11 cellular contexts compared by ENCODE assay signal in genomic region chr20:46683620-46683938, GRCh38. TPM values are rescaled to one million over a fixed set of nuclear protein-coding genes. Genes with fewer than 3 reads are reported as not detected.
DNase-seq lines count a peak whose midpoint lies in the region; ATAC-seq and TF ChIP-seq lines count a peak whose summit lies in the region.
"Had no signal": no experiment of that assay in that cellular context is flagged by ENCODE, and none has a peak within 500 bp of the region (broad histone marks: within the 10 kb centered on the region; RNA-seq: fewer than 3 reads in every experiment).

No MANE protein-coding gene starts in this region.

- peak; percentile 31 for DNase-seq in CD1c-positive myeloid dendritic cell (ENCODE audit: extremely low spot score)
- DNase-seq in activated naive CD8-positive, alpha-beta T cell treated with anti-CD3 and anti-CD28 coated beads for 36 hours, result no peak
- DNase-seq in foreskin keratinocyte, result no peak
- peak in 1 of 5 donors; percentile 51 for DNase-seq in ovary
- no peak for DNase-seq in stimulated activated CD4-positive, alpha-beta T cell treated with anti-CD3 and anti-CD28 coated beads, Interleukin-2, amount 100 ng/mL, for 48 hours

- TF ChIP-seq CTCF in foreskin keratinocyte (conservative IDR thresholded peaks at IDR 0.05) (no peak), ovary (IDR thresholded peaks at IDR 0.05) (no peak)

- no peak for TF ChIP-seq POLR2A in ovary (IDR thresholded peaks at IDR 0.05)

- H3K4me3 Mint-ChIP-seq in activated naive CD8-positive, alpha-beta T cell treated with anti-CD3 and anti-CD28 coated beads for 36 hours, result no peak overlapping the region

- H3K4me1 Mint-ChIP-seq in activated naive CD8-positive, alpha-beta T cell treated with anti-CD3 and anti-CD28 coated beads for 36 hours, result peaks cover 56% of the 10 kb centered on the region

- H3K27me3 ChIP-seq in foreskin keratinocyte (no peaks in the 10 kb centered on the region), ovary (no peaks in the 10 kb centered on the region)

- peak overlapping the region; percentile 3 for H3K27ac Mint-ChIP-seq in activated naive CD8-positive, alpha-beta T cell treated with anti-CD3 and anti-CD28 coated beads for 36 hours
- H3K27ac Mint-ChIP-seq: activated naive CD4-positive, alpha-beta T cell treated with anti-CD3 and anti-CD28 coated beads, Interleukin-2, amount 50 U/mL, for 72 hours had no signal

- H3K36me3 ChIP-seq in ovary, result no peaks in the 10 kb centered on the region

- intact Hi-C loops in ovary (cut with DNase I), result loop anchor here in 2 of 4 donors (5.0 kb wide), 2 partner anchors 121 to 126 kb away; no protein-coding TSS in a partner anchor

- H3K9me3 ChIP-seq in ovary, result no peaks in the 10 kb centered on the region

- peak overlapping the region; percentile 34 for H3K4me3 ChIP-seq in ovary

- H3K9me3 Mint-ChIP-seq in activated naive CD8-positive, alpha-beta T cell treated with anti-CD3 and anti-CD28 coated beads for 36 hours, result no peaks in the 10 kb centered on the region
- H3K9me3 Mint-ChIP-seq: activated naive CD4-positive, alpha-beta T cell treated with anti-CD3 and anti-CD28 coated beads, Interleukin-2, amount 50 U/mL, for 72 hours; CD4-positive, alpha-beta memory T cell; IgD-negative memory B cell had no signal

- 6 to 13% (median 8%) methylated on average over 9 of the region's 9 CpGs for WGBS in ovary, 3 donors

- peaks cover 21% of the 10 kb centered on the region for H3K36me3 Mint-ChIP-seq in activated naive CD8-positive, alpha-beta T cell treated with anti-CD3 and anti-CD28 coated beads for 36 hours
- H3K36me3 Mint-ChIP-seq: IgD-negative memory B cell had no signal

- H3K4me1 ChIP-seq in foreskin keratinocyte, result no peaks in the 10 kb centered on the region
- peaks cover 11% of the 10 kb centered on the region for H3K4me1 ChIP-seq in ovary (ENCODE audit: insufficient read depth)

- H3K27ac ChIP-seq in foreskin keratinocyte (no peak overlapping the region), ovary (no peak overlapping the region)

- H3K27me3 Mint-ChIP-seq in activated naive CD8-positive, alpha-beta T cell treated with anti-CD3 and anti-CD28 coated beads for 36 hours, result no peaks in the 10 kb centered on the region
- H3K27me3 Mint-ChIP-seq: CD4-positive, alpha-beta memory T cell; IgD-negative memory B cell had no signal

- no peak for TF ChIP-seq EP300 in ovary (IDR thresholded peaks at IDR 0.05)

- ATAC-seq in foreskin keratinocyte (peak; percentile 13), HG03196 (IDR thresholded peaks at IDR 0.05; ENCODE audit: unreplicated experiment) (no peak), HG02884 (IDR thresholded peaks at IDR 0.05; ENCODE audit: unreplicated experiment) (no peak), HG03342 (IDR thresholded peaks at IDR 0.05; ENCODE audit: unreplicated experiment) (no peak)

RNA-seq across cellular contexts. Expression of gene TP53RK, which starts 5.7 kb away (rescaled TPM):
- 10 to 100 TPM; 13.4 to 13.6 TPM for total RNA-seq in activated naive CD8-positive, alpha-beta T cell treated with anti-CD3 and anti-CD28 coated beads for 36 hours
- total RNA-seq in foreskin keratinocyte (13.9 and 14.2 TPM in 2 replicates), ovary (10 to 100 TPM; 11.3 to 17.3 (median 13.4) TPM)
- polyA plus RNA-seq in foreskin keratinocyte (12.9 and 13.2 TPM in 2 replicates), ovary (10 to 100 TPM in 1 of 2 donors, 1 to 10 TPM in 1; 7.7 to 17.5 TPM)

RNA-seq across cellular contexts. Expression of gene SLC2A10, which starts 25.9 kb away (rescaled TPM):
- total RNA-seq in activated naive CD8-positive, alpha-beta T cell treated with anti-CD3 and anti-CD28 coated beads for 36 hours, result under 1 TPM; 0.06 to 0.08 TPM
- total RNA-seq in foreskin keratinocyte, result 0.11 and 0.37 TPM in 2 replicates
- 0.11 and 0.18 TPM in 2 replicates for polyA plus RNA-seq in foreskin keratinocyte
- total RNA-seq in ovary, result 10 to 100 TPM in 5 of 7 donors, 1 to 10 TPM in 2; 7.3 to 27.7 (median 15.1) TPM
- 10 to 100 TPM; 11.0 to 18.4 TPM for polyA plus RNA-seq in ovary
- total RNA-seq: CD4-positive, alpha-beta memory T cell had no signal
- polyA plus RNA-seq: CD4-positive, alpha-beta memory T cell; IgD-negative memory B cell had no signal

RNA-seq across cellular contexts. Expression of gene SLC13A3, which starts 32.3 kb away (rescaled TPM):
- total RNA-seq in activated naive CD8-positive, alpha-beta T cell treated with anti-CD3 and anti-CD28 coated beads for 36 hours, result not detected
- 3.1 and 5.1 TPM in 2 replicates for total RNA-seq in foreskin keratinocyte
- 4.6 and 5.3 TPM in 2 replicates for polyA plus RNA-seq in foreskin keratinocyte
- 1 to 10 TPM in 6 of 7 donors, under 1 TPM in 1; 0.36 to 6.1 (median 4.6) TPM for total RNA-seq in ovary
- polyA plus RNA-seq in ovary, result 1 to 10 TPM; 1.3 to 7.1 TPM
- total RNA-seq: activated naive CD4-positive, alpha-beta T cell treated with anti-CD3 and anti-CD28 coated beads, Interleukin-2, amount 50 U/mL, for 72 hours had no signal
- polyA plus RNA-seq: CD4-positive, alpha-beta memory T cell; IgD-negative memory B cell had no signal
